9 cellular contexts compared by ENCODE assay signal in genomic region chr13:75803175-75803611, GRCh38.
DNase-seq lines count a peak whose midpoint lies in the region; ATAC-seq, FAIRE-seq and TF ChIP-seq lines count a peak whose summit lies in the region.
"Had no signal": no experiment of that assay in that cellular context is flagged by ENCODE, and none has a peak within 500 bp of the region (broad histone marks: within the 10 kb centered on the region; RNA-seq: fewer than 3 reads in every experiment).

No MANE protein-coding gene starts in this region.

- peaks cover 17% of the 10 kb centered on the region for H3K36me3 Mint-ChIP-seq in stimulated activated memory B cell treated with anti-CD40 and anti-IgM and Interleukin-4, amounts not matched to agents 10 μg/mL and 1 μg/mL and 100 μg/mL, for 72 hours

- H3K9me3 Mint-ChIP-seq in stimulated activated memory B cell treated with anti-CD40 and anti-IgM and Interleukin-4, amounts not matched to agents 10 μg/mL and 1 μg/mL and 100 μg/mL, for 72 hours = no peaks in the 10 kb centered on the region
- H3K9me3 Mint-ChIP-seq: dendritic cell treated with granulocyte-macrophage colony-stimulating factor and Interleukin-4, amounts not matched to agents 40 ng/mL and 50 ng/mL, for 4 days had no signal

- no peak overlapping the region for H3K4me3 Mint-ChIP-seq in stimulated activated memory B cell treated with anti-CD40 and anti-IgM and Interleukin-4, amounts not matched to agents 10 μg/mL and 1 μg/mL and 100 μg/mL, for 72 hours
- H3K4me3 Mint-ChIP-seq: dendritic cell treated with granulocyte-macrophage colony-stimulating factor and Interleukin-4, amounts not matched to agents 40 ng/mL and 50 ng/mL, for 4 days had no signal

- TF ChIP-seq POLR2A in H54 (IDR thresholded peaks at IDR 0.05; ENCODE audit: low read depth, low read length) = no peak

- peaks cover 5% of the 10 kb centered on the region for H3K4me1 Mint-ChIP-seq in stimulated activated memory B cell treated with anti-CD40 and anti-IgM and Interleukin-4, amounts not matched to agents 10 μg/mL and 1 μg/mL and 100 μg/mL, for 72 hours

- no peaks in the 10 kb centered on the region for H3K27me3 Mint-ChIP-seq in stimulated activated memory B cell treated with anti-CD40 and anti-IgM and Interleukin-4, amounts not matched to agents 10 μg/mL and 1 μg/mL and 100 μg/mL, for 72 hours
- H3K27me3 Mint-ChIP-seq: dendritic cell treated with granulocyte-macrophage colony-stimulating factor and Interleukin-4, amounts not matched to agents 40 ng/mL and 50 ng/mL, for 4 days had no signal

- in situ Hi-C loops in KBM-7 (cut with MboI; ENCODE audit: low pct_unique_long_range_greater_than_20kb, low sequenced_read_pairs) = no loop called here

- FAIRE-seq in H54 (lab: Jason Lieb, UNC) = no peak

- no peak overlapping the region for H3K27ac Mint-ChIP-seq in stimulated activated memory B cell treated with anti-CD40 and anti-IgM and Interleukin-4, amounts not matched to agents 10 μg/mL and 1 μg/mL and 100 μg/mL, for 72 hours
- H3K27ac Mint-ChIP-seq: dendritic cell treated with granulocyte-macrophage colony-stimulating factor and Interleukin-4, amounts not matched to agents 40 ng/mL and 50 ng/mL, for 4 days had no signal

- ATAC-seq in GM18870 (IDR thresholded peaks at IDR 0.05; ENCODE audit: unreplicated experiment) (peak; percentile 76), HG02678 (IDR thresholded peaks at IDR 0.05; ENCODE audit: unreplicated experiment) (peak; percentile 77)
- ATAC-seq in stimulated activated memory B cell treated with anti-CD40 and anti-IgM and Interleukin-4, amounts not matched to agents 10 μg/mL and 1 μg/mL and 100 μg/mL, for 72 hours = no peak

- DNase-seq in NCI-H748 (lab: John Stamatoyannopoulos, UW; ENCODE audit: unreplicated experiment) (peak; percentile 75), iPS DF 4.7 (ENCODE audit: extremely low read depth, low spot score) (peak; percentile 84), KBM-7 (no peak), GDM1 (lab: John Stamatoyannopoulos, UW) (no peak), H54 (ENCODE audit: insufficient read length, low spot score) (no peak)

Comparison
In these comparisons a context has a peak if more than half of its experiments do, and no peak if none do; other contexts are left out.
1. DNase-seq: peak in NCI-H748 (single experiment) and iPS DF 4.7 (single experiment); none in KBM-7 (single experiment), GDM1 (single experiment) and H54 (single experiment).